In genomic region chr7:128266891-128267839, GRCh38 we compare ENCODE assay signal across 9 cellular contexts. TPM values are rescaled to one million over a fixed set of nuclear protein-coding genes. Genes with fewer than 3 reads are reported as not detected.
A peak's percentile ranks its signal among the peaks of the same experiment; 100 is the strongest.
DNase-seq lines count a peak whose midpoint lies in the region; ATAC-seq and TF ChIP-seq lines count a peak whose summit lies in the region.
"Had no signal": no experiment of that assay in that cellular context is flagged by ENCODE, and none has a peak within 500 bp of the region (broad histone marks: within the 10 kb centered on the region; RNA-seq: fewer than 3 reads in every experiment).

No MANE protein-coding gene starts in this region.

- H3K9ac ChIP-seq in SK-N-SH: peak overlapping the region; percentile 48; the same call in 1 of the 2 replicates

- peak; percentile 41 for TF ChIP-seq RAD21 in SK-N-SH (IDR thresholded peaks at IDR 0.05; ENCODE audit: low read length)

- POLR2A ChIA-PET in SK-N-SH (lab: Yijun Ruan, JAX): interaction anchor here (0.7 to 1.8 kb wide), 13 partner anchors 9 to 489 kb away, joined by 3 to 10 read pairs (median 3); no protein-coding TSS in a partner anchor

- H3K4me3 ChIP-seq in SK-N-SH (ENCODE audit: low read depth in 2 of 2, low read length in 1 of 2) (peak overlapping the region; percentile 30 to 33; a peak in 3 of 4 replicates), ovary (no peak overlapping the region)

- H3F3A ChIP-seq in SK-N-SH (replicated peaks; ENCODE audit: insufficient read depth): no peaks in the 10 kb centered on the region

- no peak for TF ChIP-seq POLR2A in ovary (IDR thresholded peaks at IDR 0.05)

- no peaks in the 10 kb centered on the region for H3K79me2 ChIP-seq in SK-N-SH (ENCODE audit: insufficient read depth)

- peak overlapping the region; percentile 83 for H2AFZ ChIP-seq in SK-N-SH (ENCODE audit: low read depth)

- no peaks in the 10 kb centered on the region for H3K27me3 ChIP-seq in SK-N-SH (ENCODE audit: insufficient read depth)
- H3K27me3 ChIP-seq in ovary: no peaks in the 10 kb centered on the region

- H3K36me3 ChIP-seq in SK-N-SH (replicated peaks in 1 of 2; ENCODE audit: control insufficient read depth in 1 of 2, insufficient read depth in 2 of 2, low read length in 1 of 2) (no peaks in the 10 kb centered on the region), ovary (no peaks in the 10 kb centered on the region)
- H3K36me3 ChIP-seq: neutrophil had no signal

- no peaks in the 10 kb centered on the region for H3K9me2 ChIP-seq in SK-N-SH

- ATAC-seq in GM21515 (IDR thresholded peaks at IDR 0.05; ENCODE audit: unreplicated experiment): no peak

- CTCF ChIA-PET in SK-N-SH (lab: Yijun Ruan, JAX): interaction anchor here (0.8 to 2.5 kb wide), 25 partner anchors 8 to 679 kb away, joined by 3 to 13 read pairs (median 3); partner anchors contain the start of gene ARF5

- TF ChIP-seq EP300 in SK-N-SH (IDR thresholded peaks at IDR 0.05; ENCODE audit: borderline replicate concordance in 1 of 2, low read depth in 1 of 2, low read length in 1 of 2) (peak; percentile 8 to 77; a peak in 3 of 4 replicates), ovary (IDR thresholded peaks at IDR 0.05) (no peak)

- H3K9me3 ChIP-seq in SK-N-SH (no peaks in the 10 kb centered on the region), ovary (no peaks in the 10 kb centered on the region)
- H3K9me3 ChIP-seq: neutrophil had no signal

- peak overlapping the region; percentile 54 to 99 for H3K27ac ChIP-seq in SK-N-SH (ENCODE audit: low read depth in 2 of 2, low read length in 1 of 2)
- H3K27ac ChIP-seq in ovary: no peak overlapping the region
- H3K27ac ChIP-seq: neutrophil had no signal

- TF ChIP-seq CTCF in SK-N-SH (IDR thresholded peaks at IDR 0.05): peak; percentile 34
- TF ChIP-seq CTCF in ovary (IDR thresholded peaks at IDR 0.05): no peak

- peak overlapping the region; percentile 68 for H3K4me2 ChIP-seq in SK-N-SH

- intact Hi-C loops in ovary (cut with DNase I): no loop called here

- DNase-seq in HT-29 (ENCODE audit: low spot score): peak; percentile 54
- peak; percentile 90 for DNase-seq in SK-N-SH
- DNase-seq in glomerular visceral epithelial cell (ENCODE audit: extremely low spot score): peak; percentile 18
- DNase-seq in ovary: peak; percentile 49 to 84 (median 58)
- DNase-seq in 8988T: no peak
- DNase-seq in DMS153 treated with DMSO at 0.1 percent for 48 hours (lab: John Stamatoyannopoulos, UW; ENCODE audit: unreplicated experiment): no peak
- no peak for DNase-seq in stimulated activated CD4-positive, alpha-beta T cell treated with anti-CD3 and anti-CD28 coated beads, Interleukin-12 subunit alpha, Interleukin-12 subunit beta, amount 100 ng/mL, for 4 hours

- H3K4me1 ChIP-seq in SK-N-SH (ENCODE audit: control insufficient read depth in 1 of 2, insufficient read depth in 2 of 2, low read depth in 1 of 2, low read length in 1 of 2): peaks cover 18 to 41% of the 10 kb centered on the region in 2 experiments; a peak in 3 of 4 replicates
- H3K4me1 ChIP-seq in ovary (ENCODE audit: insufficient read depth): peaks cover 6% of the 10 kb centered on the region

- H4K20me1 ChIP-seq in SK-N-SH (ENCODE audit: insufficient read depth): no peaks in the 10 kb centered on the region

- WGBS in SK-N-SH (ENCODE audit: low lambda C conversion rate): 18% methylated on average over 19 of the region's 19 CpGs
- 7 to 12% (median 8%) methylated on average over 19 of the region's 19 CpGs for WGBS in ovary, 3 donors

TF ChIP-seq in SK-N-SH, 30 proteins besides CTCF, POLR2A, EP300 and RAD21:
- TF ChIP-seq FOXM1 (IDR thresholded peaks at IDR 0.05; ENCODE audit: low read depth) (no peak), TEAD4 (IDR thresholded peaks at IDR 0.05; ENCODE audit: borderline replicate concordance, insufficient read depth) (peak; percentile 27; the same call in 1 of the 2 replicates), FOXJ3 (CRISPR knock-in tag; IDR thresholded peaks at IDR 0.05) (no peak; the same call in 1 of the 2 replicates), EZH2phosphoT487 (IDR thresholded peaks at IDR 0.05; ENCODE audit: borderline replicate concordance, low read depth) (no peak), GABPA (IDR thresholded peaks at IDR 0.05; ENCODE audit: low read depth) (no peak; the same call in 1 of the 2 replicates), TAF1 (IDR thresholded peaks at IDR 0.05; ENCODE audit: borderline replicate concordance, low read depth, low read length) (peak; percentile 44; the same call in 1 of the 2 replicates), NRF1 (IDR thresholded peaks at IDR 0.05; ENCODE audit: low read depth, low read length) (peak; percentile 59), NFIC (IDR thresholded peaks at IDR 0.05; ENCODE audit: borderline replicate concordance) (peak; percentile 84), YY1 (IDR thresholded peaks at IDR 0.05; ENCODE audit: low read depth) (no peak; the same call in 1 of the 2 replicates), JUND (IDR thresholded peaks at IDR 0.05) (0 out of 2 replicates have a peak, but pooled peaks have one; percentile 17), SMC3 (IDR thresholded peaks at IDR 0.05; ENCODE audit: low read depth, low read length) (peak; percentile 23; the same call in 1 of the 2 replicates), PBX3 (IDR thresholded peaks at IDR 0.05) (peak; percentile 44), MAX (IDR thresholded peaks at IDR 0.05; ENCODE audit: low read depth) (peak; percentile 48), TCF12 (IDR thresholded peaks at IDR 0.05) (peak; percentile 65), SIN3A (IDR thresholded peaks at IDR 0.05; ENCODE audit: borderline replicate concordance, low read depth, low read length) (no peak), RFX5 (IDR thresholded peaks at IDR 0.05; ENCODE audit: low read length) (peak; percentile 53; the same call in 1 of the 2 replicates), MXI1 (IDR thresholded peaks at IDR 0.05; ENCODE audit: low read depth, low read length) (peak; percentile 80), RCOR1 (IDR thresholded peaks at IDR 0.05; ENCODE audit: low read length) (peak; percentile 57), CHD2 (IDR thresholded peaks at IDR 0.05; ENCODE audit: low read length, partially characterized antibody) (peak; percentile 40), POLR2AphosphoS5 (IDR thresholded peaks at IDR 0.05; ENCODE audit: low read depth, low read length) (peak; percentile 10; the same call in 1 of the 2 replicates), GATA2 (CRISPR knock-in tag; IDR thresholded peaks at IDR 0.05) (peak; percentile 71)
- TF ChIP-seq, protein P1, sequence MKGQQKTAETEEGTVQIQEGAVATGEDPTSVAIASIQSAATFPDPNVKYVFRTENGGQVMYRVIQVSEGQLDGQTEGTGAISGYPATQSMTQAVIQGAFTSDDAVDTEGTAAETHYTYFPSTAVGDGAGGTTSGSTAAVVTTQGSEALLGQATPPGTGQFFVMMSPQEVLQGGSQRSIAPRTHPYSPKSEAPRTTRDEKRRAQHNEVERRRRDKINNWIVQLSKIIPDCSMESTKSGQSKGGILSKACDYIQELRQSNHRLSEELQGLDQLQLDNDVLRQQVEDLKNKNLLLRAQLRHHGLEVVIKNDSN (IDR thresholded peaks at IDR 0.05; ENCODE audit: borderline replicate concordance, low read depth): peak; percentile 77; the same call in 1 of the 2 replicates
- TF ChIP-seq, protein P2, sequence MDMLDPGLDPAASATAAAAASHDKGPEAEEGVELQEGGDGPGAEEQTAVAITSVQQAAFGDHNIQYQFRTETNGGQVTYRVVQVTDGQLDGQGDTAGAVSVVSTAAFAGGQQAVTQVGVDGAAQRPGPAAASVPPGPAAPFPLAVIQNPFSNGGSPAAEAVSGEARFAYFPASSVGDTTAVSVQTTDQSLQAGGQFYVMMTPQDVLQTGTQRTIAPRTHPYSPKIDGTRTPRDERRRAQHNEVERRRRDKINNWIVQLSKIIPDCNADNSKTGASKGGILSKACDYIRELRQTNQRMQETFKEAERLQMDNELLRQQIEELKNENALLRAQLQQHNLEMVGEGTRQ (IDR thresholded peaks at IDR 0.05; ENCODE audit: borderline replicate concordance, low read depth, low read length): peak; percentile 24; the same call in 1 of the 2 replicates
TF ChIP-seq in SK-N-SH: peak in this region for 17.

RNA-seq across cellular contexts. Expression of gene LEP, which starts 26.1 kb away (rescaled TPM):
- total RNA-seq in HT-29 (2014; rRNA removed; shearing (Covaris generic)): not detected in 2 replicates
- not detected in 2 replicates for polyA plus RNA-seq in SK-N-SH (2012; rRNA removed)
- not detected in 2 replicates for polyA plus RNA-seq in SK-N-SH (2012; cell fraction: cytosol; rRNA removed)
- not detected in 2 replicates for polyA plus RNA-seq in SK-N-SH (2012; cell fraction: nucleus; rRNA removed)
- total RNA-seq in ovary: under 1 TPM in 3 of 7 donors, not detected in 4; 0.12 to 0.23 (median 0.15) TPM
- polyA plus RNA-seq in ovary: under 1 TPM; 0.01 to 0.87 TPM

Comparison
In these comparisons a context has a peak if more than half of its experiments do, and no peak if none do; other contexts are left out.
1. DNase-seq: peak in HT-29 (single experiment), SK-N-SH (single experiment), glomerular visceral epithelial cell (single experiment) and ovary (5 of 5); none in 8988T (single experiment), DMS153 treated with DMSO at 0.1 percent for 48 hours (single experiment) and stimulated activated CD4-positive, alpha-beta T cell treated with anti-CD3 and anti-CD28 coated beads, Interleukin-12 subunit alpha, Interleukin-12 subunit beta, amount 100 ng/mL, for 4 hours (single experiment).
2. H3K27ac ChIP-seq: peak in SK-N-SH (2 of 2); none in ovary (0 of 2).